20 cellular contexts compared by ENCODE assay signal in genomic region chr20:44450279-44450937, GRCh38.
"Had no signal": no experiment of that assay in that cellular context is flagged by ENCODE, and none has a peak within 500 bp of the region (broad histone marks: within the 10 kb centered on the region; RNA-seq: fewer than 3 reads in every experiment).

No MANE protein-coding gene starts in this region.

- H3K4me1 ChIP-seq: adrenal gland, left ventricle myocardium inferior had no signal

- ATAC-seq: activated CD4-positive, alpha-beta T cell treated with anti-CD3 and anti-CD28 coated beads for 36 hours; activated T-cell treated with anti-CD3 and anti-CD28 coated beads, Interleukin-2, amount 50 U/mL, for 4 hours; natural killer cell; WTC11 had no signal

- DNase-seq: activated CD4-positive, alpha-beta T cell treated with anti-CD3 and anti-CD28 coated beads for 36 hours; activated CD4-positive, alpha-beta T cell treated with anti-CD3 and anti-CD28 coated beads, Interleukin-2, amount 50 U/mL, for 4 hours; activated CD8-positive, alpha-beta memory T cell treated with anti-CD3 and anti-CD28 coated beads for 24 hours; activated CD8-positive, alpha-beta memory T cell treated with anti-CD3 and anti-CD28 coated beads, Interleukin-2, amount 50 U/mL, for 4 hours; activated naive CD4-positive, alpha-beta T cell; activated T-cell treated with anti-CD3 and anti-CD28 coated beads, Interleukin-2, amount 50 U/mL, for 4 hours; adrenal gland; central memory CD4-positive, alpha-beta T cell; colonic mucosa; endodermal cell; kidney glomerular epithelial cell; left ventricle myocardium inferior; midbrain; natural killer cell; spleen; stimulated activated CD4-positive, alpha-beta T cell treated with anti-CD3 and anti-CD28 coated beads, Interleukin-4, amount 100 ng/mL, for 1 hour; stimulated activated naive CD4-positive, alpha-beta T cell treated with Interleukin-2 at 50 U/mL for 16 hours; T-helper 9 cell had no signal

- H3K27ac ChIP-seq: adrenal gland, colonic mucosa, left ventricle myocardium inferior, spleen, thoracic aorta had no signal

- H3K4me3 ChIP-seq: adrenal gland, colonic mucosa, left ventricle myocardium inferior, spleen, thoracic aorta had no signal

- H3K36me3 ChIP-seq: adrenal gland, colonic mucosa, left ventricle myocardium inferior, spleen, thoracic aorta had no signal

- H3K27me3 ChIP-seq: adrenal gland, colonic mucosa had no signal

- H3K9me3 ChIP-seq: adrenal gland, colonic mucosa, left ventricle myocardium inferior, spleen, thoracic aorta had no signal
